1 cellular context compared by ENCODE assay signal in genomic region chr1:45769261-45769932, GRCh38.
TF ChIP-seq lines count a peak whose summit lies in the region.

No MANE protein-coding gene starts in this region.

TF ChIP-seq in HepG2, 621 proteins besides CTCF, POLR2A, EP300 and RAD21:
- TF ChIP-seq TEF (CRISPR knock-in tag; IDR thresholded peaks at IDR 0.05) (no peak), ZNF569 (CRISPR knock-in tag; IDR thresholded peaks at IDR 0.05; ENCODE audit: borderline replicate concordance) (no peak), NBN (conservative IDR thresholded peaks at IDR 0.05) (no peak), ZNF780A (CRISPR knock-in tag; IDR thresholded peaks at IDR 0.05) (no peak), ZNF260 (CRISPR knock-in tag; IDR thresholded peaks at IDR 0.05; ENCODE audit: borderline replicate concordance, low read depth) (no peak), PAF1 (CRISPR knock-in tag; IDR thresholded peaks at IDR 0.05) (no peak)
